1 cellular context compared by ENCODE assay signal in genomic region chr14:101966742-101967141, GRCh38.
TF ChIP-seq lines count a peak whose summit lies in the region.

No MANE protein-coding gene starts in this region.

TF ChIP-seq in HEK293, 187 proteins besides CTCF, POLR2A, EP300 and RAD21 (continued from another document):
- TF ChIP-seq, protein P1, sequence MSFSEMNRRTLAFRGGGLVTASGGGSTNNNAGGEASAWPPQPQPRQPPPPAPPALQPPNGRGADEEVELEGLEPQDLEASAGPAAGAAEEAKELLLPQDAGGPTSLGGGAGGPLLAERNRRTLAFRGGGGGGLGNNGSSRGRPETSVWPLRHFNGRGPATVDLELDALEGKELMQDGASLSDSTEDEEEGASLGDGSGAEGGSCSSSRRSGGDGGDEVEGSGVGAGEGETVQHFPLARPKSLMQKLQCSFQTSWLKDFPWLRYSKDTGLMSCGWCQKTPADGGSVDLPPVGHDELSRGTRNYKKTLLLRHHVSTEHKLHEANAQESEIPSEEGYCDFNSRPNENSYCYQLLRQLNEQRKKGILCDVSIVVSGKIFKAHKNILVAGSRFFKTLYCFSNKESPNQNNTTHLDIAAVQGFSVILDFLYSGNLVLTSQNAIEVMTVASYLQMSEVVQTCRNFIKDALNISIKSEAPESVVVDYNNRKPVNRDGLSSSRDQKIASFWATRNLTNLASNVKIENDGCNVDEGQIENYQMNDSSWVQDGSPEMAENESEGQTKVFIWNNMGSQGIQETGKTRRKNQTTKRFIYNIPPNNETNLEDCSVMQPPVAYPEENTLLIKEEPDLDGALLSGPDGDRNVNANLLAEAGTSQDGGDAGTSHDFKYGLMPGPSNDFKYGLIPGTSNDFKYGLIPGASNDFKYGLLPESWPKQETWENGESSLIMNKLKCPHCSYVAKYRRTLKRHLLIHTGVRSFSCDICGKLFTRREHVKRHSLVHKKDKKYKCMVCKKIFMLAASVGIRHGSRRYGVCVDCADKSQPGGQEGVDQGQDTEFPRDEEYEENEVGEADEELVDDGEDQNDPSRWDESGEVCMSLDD (tag by site-specific recombination; IDR thresholded peaks at IDR 0.05), result no peak
- TF ChIP-seq ZBTB20 (tag by site-specific recombination; IDR thresholded peaks at IDR 0.05), result no peak
- peak; percentile 60 for TF ChIP-seq PRDM1 (tag by site-specific recombination; IDR thresholded peaks at IDR 0.05)
- TF ChIP-seq ZNF335 (tag by site-specific recombination; conservative IDR thresholded peaks at IDR 0.05), result 0 out of 2 replicates have a peak, but pooled peaks have one; percentile 18
- no peak for TF ChIP-seq ZNF274 (IDR thresholded peaks at IDR 0.05; ENCODE audit: low read length)
- no peak for TF ChIP-seq ZNF274 (tag by site-specific recombination; IDR thresholded peaks at IDR 0.05; ENCODE audit: borderline replicate concordance)
TF ChIP-seq in HEK293: peak in this region for 2.
